In genomic region chr3:38031022-38031994, GRCh38 we compare ENCODE assay signal across 9 cellular contexts. TPM values are rescaled to one million over a fixed set of nuclear protein-coding genes. Genes with fewer than 3 reads are reported as not detected.
DNase-seq lines count a peak whose midpoint lies in the region; ATAC-seq and TF ChIP-seq lines count a peak whose summit lies in the region.
"Had no signal": no experiment of that assay in that cellular context is flagged by ENCODE, and none has a peak within 500 bp of the region (broad histone marks: within the 10 kb centered on the region; RNA-seq: fewer than 3 reads in every experiment).

No MANE protein-coding gene starts in this region.

- peak overlapping the region; percentile 48 for H3K4me3 Mint-ChIP-seq in chondrocyte (ENCODE audit: unreplicated experiment)
- peak overlapping the region; percentile 9 to 78 (median 64) for H3K4me3 Mint-ChIP-seq in naive thymus-derived CD8-positive, alpha-beta T cell

- TF ChIP-seq CTCF in chondrocyte (IDR thresholded peaks at IDR 0.05): no peak

- no peaks in the 10 kb centered on the region for H3K27me3 Mint-ChIP-seq in chondrocyte (ENCODE audit: low read depth)
- H3K27me3 Mint-ChIP-seq in naive thymus-derived CD8-positive, alpha-beta T cell: peaks cover 7 to 25% (median 15%) of the 10 kb centered on the region in 5 donors

- peak; percentile 40 to 57 for ATAC-seq in naive thymus-derived CD8-positive, alpha-beta T cell
- ATAC-seq in HG03196 (IDR thresholded peaks at IDR 0.05; ENCODE audit: unreplicated experiment): no peak

- DNase-seq in EL (peak; percentile 64), T-helper 2 cell (peak in 3 of 5 experiments; percentile 31 to 87 (median 34)), chondrocyte (ENCODE audit: low spot score) (no peak), NCI-H774 (lab: John Stamatoyannopoulos, UW) (no peak), GM19238 (ENCODE audit: insufficient read length, low spot score) (no peak), cerebellar nuclear complex (lab: John Stamatoyannopoulos, UW) (no peak)
- DNase-seq in naive thymus-derived CD8-positive, alpha-beta T cell: no peak

- H3K27ac Mint-ChIP-seq in chondrocyte (ENCODE audit: unreplicated experiment): peak overlapping the region; percentile 94
- H3K27ac Mint-ChIP-seq in naive thymus-derived CD8-positive, alpha-beta T cell: peak overlapping the region in 7 of 10 donors; percentile 33 to 84 (median 75)

- no peaks in the 10 kb centered on the region for H3K9me3 Mint-ChIP-seq in chondrocyte (ENCODE audit: low read depth)
- peaks cover 0 to 2% (median 0%) of the 10 kb centered on the region in 9 donors for H3K9me3 Mint-ChIP-seq in naive thymus-derived CD8-positive, alpha-beta T cell

- peaks cover 24% of the 10 kb centered on the region for H3K4me1 Mint-ChIP-seq in chondrocyte (ENCODE audit: low read depth)
- peaks cover 16 to 25% (median 20%) of the 10 kb centered on the region in 4 donors for H3K4me1 Mint-ChIP-seq in naive thymus-derived CD8-positive, alpha-beta T cell

- no peaks in the 10 kb centered on the region for H3K36me3 Mint-ChIP-seq in chondrocyte (ENCODE audit: low read depth)
- peaks cover 0 to 2% (median 0%) of the 10 kb centered on the region in 3 donors for H3K36me3 Mint-ChIP-seq in naive thymus-derived CD8-positive, alpha-beta T cell

- POLR2A ChIA-PET in naive thymus-derived CD8-positive, alpha-beta T cell (lab: Charles Lee): no interaction called here

RNA-seq across cellular contexts. Expression of gene PLCD1, which starts 1.9 kb away (rescaled TPM):
- total RNA-seq in chondrocyte: 19.0 to 28.2 TPM (median 23.6 TPM) in 3 replicates
- 10 to 100 TPM; 39.3 to 42.7 TPM for total RNA-seq in naive thymus-derived CD8-positive, alpha-beta T cell
- polyA plus RNA-seq in naive thymus-derived CD8-positive, alpha-beta T cell: 10 to 100 TPM; 11.0 to 23.0 (median 15.6) TPM

RNA-seq across cellular contexts. Expression of gene DLEC1, which starts 7.7 kb away (rescaled TPM):
- 0.17 to 0.29 TPM (median 0.18 TPM) in 3 replicates for total RNA-seq in chondrocyte
- total RNA-seq in naive thymus-derived CD8-positive, alpha-beta T cell: 1 to 10 TPM; 4.6 to 5.2 TPM
- under 1 TPM; 0.31 to 0.37 (median 0.35) TPM for polyA plus RNA-seq in naive thymus-derived CD8-positive, alpha-beta T cell
- polyA plus RNA-seq: cardiac muscle cell had no signal

RNA-seq across cellular contexts. Expression of gene VILL, which starts 40.7 kb away (rescaled TPM):
- 1.7 to 2.6 TPM (median 1.7 TPM) in 3 replicates for total RNA-seq in chondrocyte
- total RNA-seq in naive thymus-derived CD8-positive, alpha-beta T cell: 10 to 100 TPM; 41.0 to 41.9 TPM
- 10 to 100 TPM; 12.3 to 21.6 (median 16.0) TPM for polyA plus RNA-seq in naive thymus-derived CD8-positive, alpha-beta T cell

Comparison
In these comparisons a context has a peak if more than half of its experiments do, and no peak if none do; other contexts are left out.
1. DNase-seq: peak in EL (single experiment) and T-helper 2 cell (3 of 5); none in chondrocyte (single experiment), naive thymus-derived CD8-positive, alpha-beta T cell (0 of 10), NCI-H774 (single experiment), GM19238 (single experiment) and cerebellar nuclear complex (0 of 2).
2. RNA of gene VILL, which starts 40.7 kb away (total RNA-seq): 41.0 to 41.9 TPM in naive thymus-derived CD8-positive, alpha-beta T cell; 1.7 to 2.6 TPM in chondrocyte; every median in the first group is over 10 times any median in the second.